ENCODE assay signal across 23 cellular contexts in genomic region chr14:59248170-59248569, GRCh38. TPM values are rescaled to one million over a fixed set of nuclear protein-coding genes. Genes with fewer than 3 reads are reported as not detected.
DNase-seq lines count a peak whose midpoint lies in the region; ATAC-seq and TF ChIP-seq lines count a peak whose summit lies in the region.
"Had no signal": no experiment of that assay in that cellular context is flagged by ENCODE, and none has a peak within 500 bp of the region (broad histone marks: within the 10 kb centered on the region; RNA-seq: fewer than 3 reads in every experiment).

No MANE protein-coding gene starts in this region.

- no peak overlapping the region for H3K9ac ChIP-seq in subcutaneous abdominal adipose tissue (ENCODE audit: low read length in 5 of 5)

- no peaks in the 10 kb centered on the region for H3K27me3 ChIP-seq in left ventricle myocardium inferior (ENCODE audit: low read depth)
- H3K27me3 ChIP-seq in gastroesophageal sphincter, result no peaks in the 10 kb centered on the region
- no peaks in the 10 kb centered on the region for H3K27me3 ChIP-seq in subcutaneous abdominal adipose tissue (ENCODE audit: control insufficient read depth in 5 of 5, insufficient read depth in 4 of 5, low read length in 5 of 5)
- H3K27me3 ChIP-seq: body of pancreas, SJSA1, thyroid gland had no signal

- H3K36me3 ChIP-seq in left ventricle myocardium inferior (no peaks in the 10 kb centered on the region), gastroesophageal sphincter (no peaks in the 10 kb centered on the region), subcutaneous abdominal adipose tissue (ENCODE audit: control insufficient read depth in 5 of 5, insufficient read depth in 5 of 5, low read length in 5 of 5) (no peaks in the 10 kb centered on the region)
- H3K36me3 ChIP-seq: HAP-1, SJSA1, thyroid gland had no signal

- H3K4me3 ChIP-seq in left ventricle myocardium inferior (no peak overlapping the region), gastroesophageal sphincter (no peak overlapping the region), subcutaneous abdominal adipose tissue (ENCODE audit: low read depth in 1 of 5, low read length in 5 of 5) (no peak overlapping the region)
- H3K4me3 ChIP-seq: body of pancreas, HAP-1, SJSA1, thyroid gland had no signal

- H3K9me3 Mint-ChIP-seq in chondrocyte (ENCODE audit: low read depth), result no peaks in the 10 kb centered on the region
- H3K9me3 Mint-ChIP-seq in type B pancreatic cell, result peaks cover 6% of the 10 kb centered on the region

- H3K27ac Mint-ChIP-seq in chondrocyte (ENCODE audit: unreplicated experiment) (peak overlapping the region; percentile 29), type B pancreatic cell (no peak overlapping the region)
- H3K27ac Mint-ChIP-seq: activated CD4-positive, alpha-beta T cell treated with anti-CD3 and anti-CD28 coated beads for 36 hours; T-cell had no signal

- TF ChIP-seq CTCF in left ventricle myocardium inferior (IDR thresholded peaks at IDR 0.05; ENCODE audit: borderline replicate concordance) (no peak), chondrocyte (IDR thresholded peaks at IDR 0.05) (no peak), gastroesophageal sphincter (IDR thresholded peaks at IDR 0.05) (no peak), type B pancreatic cell (conservative IDR thresholded peaks at IDR 0.05) (no peak)

- H3K27me3 Mint-ChIP-seq in chondrocyte (ENCODE audit: low read depth) (no peaks in the 10 kb centered on the region), type B pancreatic cell (no peaks in the 10 kb centered on the region)
- H3K27me3 Mint-ChIP-seq: activated CD4-positive, alpha-beta T cell treated with anti-CD3 and anti-CD28 coated beads for 36 hours; T-cell had no signal

- DNase-seq in left ventricle myocardium inferior (no peak), Right ventricle myocardium superior (no peak), chondrocyte (ENCODE audit: low spot score) (no peak), NCI-H526 (lab: John Stamatoyannopoulos, UW) (no peak), type B pancreatic cell (ENCODE audit: extremely low spot score, unreplicated experiment) (no peak)
- DNase-seq in NK-92 treated with Interleukin-12 subunit alpha and Interleukin-12 subunit beta, amount 100 ng/mL, for 24 hours (lab: John Stamatoyannopoulos, UW), result no peak
- DNase-seq: activated CD4-positive, alpha-beta T cell treated with anti-CD3 and anti-CD28 coated beads for 36 hours; activated gamma-delta T cell; body of pancreas; C1 segment of cervical spinal cord; effector memory CD4-positive, alpha-beta T cell; EL; mesendoderm; NCI-H1694; NCI-H226; stimulated activated CD4-positive, alpha-beta T cell treated with anti-CD3 and anti-CD28 coated beads, Interleukin-4, amount 100 ng/mL, for 24 hours; stimulated activated naive CD4-positive, alpha-beta T cell; T-cell; thyroid gland had no signal

- H3K9me3 ChIP-seq in left ventricle myocardium inferior (replicated peaks) (no peaks in the 10 kb centered on the region), gastroesophageal sphincter (no peaks in the 10 kb centered on the region), subcutaneous abdominal adipose tissue (ENCODE audit: control insufficient read depth in 5 of 5, low read length in 5 of 5) (no peaks in the 10 kb centered on the region)
- H3K9me3 ChIP-seq: body of pancreas, HAP-1, SJSA1, thyroid gland had no signal

- peaks cover 1% of the 10 kb centered on the region for H3K36me3 Mint-ChIP-seq in chondrocyte (ENCODE audit: low read depth)
- H3K36me3 Mint-ChIP-seq in type B pancreatic cell, result peaks cover 3% of the 10 kb centered on the region

- H3K27ac ChIP-seq in left ventricle myocardium inferior (replicated peaks) (peak overlapping the region; percentile 18), gastroesophageal sphincter (peak overlapping the region; percentile 23 to 61 (median 52)), subcutaneous abdominal adipose tissue (ENCODE audit: low read depth, low read length) (peak overlapping the region; percentile 26)
- H3K27ac ChIP-seq: body of pancreas, SJSA1, thyroid gland had no signal

- TF ChIP-seq EP300 in gastroesophageal sphincter (IDR thresholded peaks at IDR 0.05), result no peak

- H3K4me1 ChIP-seq in left ventricle myocardium inferior, result peaks cover 87% of the 10 kb centered on the region
- peaks cover 10 to 88% (median 18%) of the 10 kb centered on the region in 3 donors for H3K4me1 ChIP-seq in gastroesophageal sphincter
- H3K4me1 ChIP-seq in subcutaneous abdominal adipose tissue (ENCODE audit: control insufficient read depth in 5 of 5, insufficient read depth in 5 of 5, low read length in 5 of 5), result peaks cover 0 to 16% (median 6%) of the 10 kb centered on the region in 5 donors

- TF ChIP-seq POLR2A in gastroesophageal sphincter (IDR thresholded peaks at IDR 0.05), result no peak

- H3K4me3 Mint-ChIP-seq in chondrocyte (ENCODE audit: unreplicated experiment) (no peak overlapping the region), type B pancreatic cell (no peak overlapping the region)
- H3K4me3 Mint-ChIP-seq: activated CD4-positive, alpha-beta T cell treated with anti-CD3 and anti-CD28 coated beads for 36 hours; T-cell had no signal

- H3K4me1 Mint-ChIP-seq in chondrocyte (ENCODE audit: low read depth), result peaks cover 43% of the 10 kb centered on the region
- peaks cover 48% of the 10 kb centered on the region for H3K4me1 Mint-ChIP-seq in type B pancreatic cell (ENCODE audit: unreplicated experiment)

- intact Hi-C loops in left ventricle myocardium inferior (cut with micrococcal nuclease) (no loop called here), Right ventricle myocardium superior (cut with DNase I) (loop anchor here (10.0 kb wide), 1 partner anchor 53 kb away; no protein-coding TSS in a partner anchor)

- 34 to 38% methylated on average over 2 of the region's 2 CpGs for WGBS in gastroesophageal sphincter (ENCODE audit: low coverage in 1 of 2), 2 donors

- ATAC-seq in Right ventricle myocardium superior (ENCODE audit: poor library complexity) (no peak), gastroesophageal sphincter (no peak)
- ATAC-seq: activated CD4-positive, alpha-beta T cell treated with anti-CD3 and anti-CD28 coated beads for 36 hours; body of pancreas; T-cell had no signal

RNA-seq across cellular contexts. Expression of gene DAAM1, which starts 59.7 kb away (rescaled TPM):
- total RNA-seq in left ventricle myocardium inferior (84.8 TPM), Right ventricle myocardium superior (104 TPM), chondrocyte (24.1 to 40.7 TPM (median 25.1 TPM) in 3 replicates), gastroesophageal sphincter (100 to 1,000 TPM in 1 of 4 donors, 10 to 100 TPM in 3; 64.0 to 124 (median 87.3) TPM), type B pancreatic cell (ENCODE audit: low replicate concordance) (64.3 and 70.6 TPM in 2 replicates)
